In the genomic region with DNA sequence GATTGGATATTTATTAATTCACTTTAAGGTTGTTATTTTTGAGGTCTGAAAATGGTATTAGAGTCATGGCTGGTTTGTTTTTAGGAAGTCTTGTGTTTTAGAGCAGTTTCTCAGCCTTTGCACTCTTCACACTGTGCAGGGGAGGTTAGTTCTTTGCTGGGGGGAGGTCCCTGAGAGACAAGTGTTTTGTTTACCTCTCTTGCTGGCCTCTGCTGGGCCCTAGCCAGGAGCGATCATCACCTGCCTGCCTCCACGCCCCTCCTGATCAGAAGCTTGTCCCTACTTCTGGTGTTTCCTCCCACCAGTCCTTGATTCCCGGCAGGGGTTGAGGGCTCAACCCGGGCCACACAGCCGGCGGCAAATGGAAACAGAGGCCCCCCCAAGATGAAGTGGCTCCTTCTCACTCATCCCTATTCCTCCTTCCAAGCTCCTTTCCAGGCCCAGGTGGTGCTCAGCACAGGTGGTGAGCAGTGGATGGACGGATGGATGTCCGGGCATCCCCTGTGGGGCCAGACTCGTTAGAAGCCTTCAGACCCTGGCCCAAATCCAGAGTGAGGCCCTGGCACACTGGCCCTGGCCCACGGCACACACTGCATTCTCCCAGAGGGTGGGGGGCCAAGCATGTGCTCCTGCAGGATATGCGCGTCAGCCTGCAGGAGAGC, we compare ENCODE assay signal across 20 cellular contexts. TPM values are rescaled to one million over a fixed set of nuclear protein-coding genes. Genes with fewer than 3 reads are reported as not detected.
A peak's percentile ranks its signal among the peaks of the same experiment; 100 is the strongest.
DNase-seq lines count a peak whose midpoint lies in the region; ATAC-seq and TF ChIP-seq lines count a peak whose summit lies in the region.
"Had no signal": no experiment of that assay in that cellular context is flagged by ENCODE, and none has a peak within 500 bp of the region (broad histone marks: within the 10 kb centered on the region; RNA-seq: fewer than 3 reads in every experiment).

No MANE protein-coding gene starts in this region.

- no peak for TF ChIP-seq POLR2A in thyroid gland (IDR thresholded peaks at IDR 0.05)

- TF ChIP-seq CTCF in thyroid gland (IDR thresholded peaks at IDR 0.05), result no peak

- H3K27ac ChIP-seq in thyroid gland, result peak overlapping the region; percentile 69 to 87 (median 83)
- H3K27ac ChIP-seq: epithelial cell of prostate, Peyer's patch had no signal

- H3K4me3 ChIP-seq in thyroid gland (replicated peaks in 1 of 3), result no peak overlapping the region
- H3K4me3 ChIP-seq: K562, Peyer's patch, smooth muscle cell had no signal

- peaks cover 13 to 31% of the 10 kb centered on the region in 2 donors for H3K4me1 ChIP-seq in thyroid gland
- H3K4me1 ChIP-seq: Peyer's patch had no signal

- WGBS in thyroid gland, 2 donors, result 7 to 13% methylated on average over 10 to 11 of the region's 12 CpGs

- no peaks in the 10 kb centered on the region for H3K27me3 ChIP-seq in thyroid gland
- H3K27me3 ChIP-seq: Peyer's patch had no signal

- DNase-seq in NCI-H2171 treated with DMSO at 0.1 percent for 48 hours (lab: John Stamatoyannopoulos, UW) (peak; percentile 52), NCI-H2171 (lab: John Stamatoyannopoulos, UW) (no peak), NCI-H1105 treated with DMSO at 0.1 percent for 48 hours (lab: John Stamatoyannopoulos, UW) (peak; percentile 89), NCI-H748 (lab: John Stamatoyannopoulos, UW; ENCODE audit: unreplicated experiment) (peak; percentile 81), thyroid gland (peak; percentile 86 to 88)
- no peak for DNase-seq in activated CD4-positive, alpha-beta T cell treated with anti-CD3 and anti-CD28 coated beads, Interleukin-2, amount 50 U/mL, for 1 hour
- DNase-seq: ACHN; activated T-cell treated with anti-CD3 and anti-CD28 coated beads for 4 hours; amniotic stem cell; dermis blood vessel endothelial cell; foreskin fibroblast; hippocampal formation; nucleus accumbens; Peyer's patch; stimulated activated CD4-positive, alpha-beta T cell treated with anti-CD3 and anti-CD28 coated beads, Interleukin-4, amount 100 ng/mL, for 24 hours had no signal

- H3K36me3 ChIP-seq in thyroid gland, result no peaks in the 10 kb centered on the region
- H3K36me3 ChIP-seq: Peyer's patch had no signal

- H3K9me3 ChIP-seq in thyroid gland, result no peaks in the 10 kb centered on the region
- H3K9me3 ChIP-seq: Peyer's patch had no signal

- intact Hi-C loops in thyroid gland (cut with DNase I), result no loop called here

- ATAC-seq in HG02678 (IDR thresholded peaks at IDR 0.05; ENCODE audit: unreplicated experiment), result no peak
- no peak for ATAC-seq in HG03460 (IDR thresholded peaks at IDR 0.05; ENCODE audit: unreplicated experiment)
- ATAC-seq: K562 had no signal

RNA-seq across cellular contexts. Expression of a gene that starts 51.3 kb away (rescaled TPM):
- total RNA-seq in thyroid gland, result under 1 TPM in 1 of 4 donors, not detected in 3; under 0.01 TPM
- total RNA-seq: dermis blood vessel endothelial cell, Peyer's patch, smooth muscle cell had no signal

Comparison
In these comparisons a context has a peak if more than half of its experiments do, and no peak if none do; other contexts are left out.
1. DNase-seq: peak in NCI-H2171 treated with DMSO at 0.1 percent for 48 hours (single experiment), NCI-H1105 treated with DMSO at 0.1 percent for 48 hours (single experiment), NCI-H748 (single experiment) and thyroid gland (2 of 2); none in NCI-H2171 (single experiment) and activated CD4-positive, alpha-beta T cell treated with anti-CD3 and anti-CD28 coated beads, Interleukin-2, amount 50 U/mL, for 1 hour (single experiment).